In the genomic region with DNA sequence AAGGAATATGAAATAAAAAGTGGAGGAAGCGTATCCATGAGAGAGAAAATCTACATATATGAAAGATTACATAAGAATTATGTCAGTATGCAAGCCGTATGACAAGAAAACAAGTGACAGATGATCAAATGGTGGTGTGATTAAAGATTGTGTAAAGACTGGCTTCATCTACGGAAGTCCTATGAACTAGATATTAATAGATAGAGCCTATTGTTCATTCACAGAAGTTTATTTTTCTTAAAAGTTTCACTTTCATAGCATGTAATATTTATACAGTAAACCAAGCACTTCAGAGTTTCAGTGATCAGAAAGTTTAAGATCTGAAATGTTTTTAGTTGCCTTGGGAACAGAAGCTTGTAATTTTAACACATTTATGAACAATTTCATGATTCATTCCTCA, we compare ENCODE assay signal across 14 cellular contexts.
DNase-seq lines count a peak whose midpoint lies in the region; ATAC-seq lines count a peak whose summit lies in the region.
"Had no signal": no experiment of that assay in that cellular context is flagged by ENCODE, and none has a peak within 500 bp of the region (broad histone marks: within the 10 kb centered on the region; RNA-seq: fewer than 3 reads in every experiment).

No MANE protein-coding gene starts in this region.

- DNase-seq in Right ventricle myocardium inferior (ENCODE audit: missing footprints) (no peak), AG08395 (ENCODE audit: low spot score) (no peak), NCI-H524 (lab: John Stamatoyannopoulos, UW) (no peak), NCI-H524 treated with DMSO at 0.1 percent for 48 hours (lab: John Stamatoyannopoulos, UW) (no peak)
- DNase-seq: effector memory CD8-positive, alpha-beta T cell; IMR-90; left ventricle myocardium superior; naive B cell; NCI-H1092 had no signal

- peak; percentile 96 for ATAC-seq in GM18861 (IDR thresholded peaks at IDR 0.05; ENCODE audit: unreplicated experiment)
- peak; percentile 77 for ATAC-seq in GM21515 (IDR thresholded peaks at IDR 0.05; ENCODE audit: unreplicated experiment)
- ATAC-seq in HG02973 (IDR thresholded peaks at IDR 0.05; ENCODE audit: unreplicated experiment) = peak; percentile 84
- peak; percentile 91 for ATAC-seq in HG03460 (IDR thresholded peaks at IDR 0.05; ENCODE audit: unreplicated experiment)
- ATAC-seq in Right ventricle myocardium inferior = no peak
- ATAC-seq: activated naive CD4-positive, alpha-beta T cell treated with anti-CD3 and anti-CD28 coated beads, Interleukin-2, amount 50 U/mL, for 72 hours; effector memory CD8-positive, alpha-beta T cell; left ventricle myocardium superior had no signal

- intact Hi-C loops in Right ventricle myocardium inferior (cut with DNase I) = no loop called here
